30 cellular contexts compared by ENCODE assay signal in genomic region chr15:83170474-83171165, GRCh38. TPM values are rescaled to one million over a fixed set of nuclear protein-coding genes. Genes with fewer than 3 reads are reported as not detected.
DNase-seq lines count a peak whose midpoint lies in the region; ATAC-seq, FAIRE-seq and TF ChIP-seq lines count a peak whose summit lies in the region.
"Had no signal": no experiment of that assay in that cellular context is flagged by ENCODE, and none has a peak within 500 bp of the region (broad histone marks: within the 10 kb centered on the region; RNA-seq: fewer than 3 reads in every experiment).

No MANE protein-coding gene starts in this region.

- intact Hi-C loops in natural killer cell (cut with micrococcal nuclease), result no loop called here

- peak overlapping the region; percentile 44 for H3K27ac ChIP-seq in astrocyte (ENCODE audit: low read depth, low read length)
- H3K27ac ChIP-seq: ascending aorta, gastrocnemius medialis, hepatocyte, neutrophil, psoas muscle, SK-N-MC had no signal

- H3K79me2 ChIP-seq in astrocyte (ENCODE audit: insufficient read depth, low read length), result peaks cover 84% of the 10 kb centered on the region

- H3K9me3 ChIP-seq in astrocyte (ENCODE audit: insufficient read depth, low read depth, low read length), result no peaks in the 10 kb centered on the region
- H3K9me3 ChIP-seq: neutrophil had no signal

- H3K4me1 Mint-ChIP-seq in natural killer cell treated with Interleukin-12 subunit alpha and Interleukin-12 subunit beta and Interleukin-15 and Interleukin-18, amount 100 ng/mL, for 72 hours (ENCODE audit: low read depth in 2 of 2), result peaks cover 38 to 47% of the 10 kb centered on the region in 2 donors
- H3K4me1 Mint-ChIP-seq in natural killer cell, result peaks cover 10 to 17% of the 10 kb centered on the region in 2 donors
- H3K4me1 Mint-ChIP-seq in astrocyte (ENCODE audit: low read depth, unreplicated experiment), result peaks cover 5% of the 10 kb centered on the region
- H3K4me1 Mint-ChIP-seq: CD8-positive, alpha-beta memory T cell; memory B cell had no signal

- no peak for FAIRE-seq in astrocyte (lab: Jason Lieb, UNC)
- FAIRE-seq: H54 had no signal

- no peak for TF ChIP-seq CTCF in natural killer cell (IDR thresholded peaks at IDR 0.05)
- no peak for TF ChIP-seq CTCF in astrocyte (IDR thresholded peaks at IDR 0.05; ENCODE audit: insufficient read depth, low read depth, low read length)
- TF ChIP-seq CTCF in fibroblast of mammary gland (conservative IDR thresholded peaks at IDR 0.05; ENCODE audit: control insufficient read depth, insufficient read depth, low read depth, low read length), result no peak

- peak overlapping the region; percentile 61 for H3K4me2 ChIP-seq in astrocyte (ENCODE audit: low read length)
- H3K4me2 ChIP-seq: hepatocyte had no signal

- peaks cover 6% of the 10 kb centered on the region for H3K4me1 ChIP-seq in astrocyte (ENCODE audit: insufficient read depth, low read length)
- H3K4me1 ChIP-seq: ascending aorta, gastrocnemius medialis, psoas muscle had no signal

- H3K4me3 ChIP-seq in astrocyte (ENCODE audit: insufficient read depth, low read depth, low read length), result no peak overlapping the region
- H3K4me3 ChIP-seq in fibroblast of mammary gland (ENCODE audit: control insufficient read depth, low read depth, low read length), result no peak overlapping the region
- H3K4me3 ChIP-seq: ascending aorta, gastrocnemius medialis, hepatocyte, psoas muscle, SK-N-MC had no signal

- peaks cover 16% of the 10 kb centered on the region for H3K9me3 Mint-ChIP-seq in natural killer cell treated with Interleukin-12 subunit alpha and Interleukin-12 subunit beta and Interleukin-15 and Interleukin-18, amount 100 ng/mL, for 72 hours
- H3K9me3 Mint-ChIP-seq in natural killer cell (peaks cover 6 to 17% of the 10 kb centered on the region in 2 donors), astrocyte (ENCODE audit: unreplicated experiment) (no peaks in the 10 kb centered on the region)

- H3K27me3 ChIP-seq in astrocyte (ENCODE audit: insufficient read depth, low read length), result no peaks in the 10 kb centered on the region
- H3K27me3 ChIP-seq: ascending aorta, gastrocnemius medialis, hepatocyte, neutrophil had no signal

- no peaks in the 10 kb centered on the region for H3K36me3 ChIP-seq in astrocyte (ENCODE audit: insufficient read depth, low read length)
- H3K36me3 ChIP-seq: ascending aorta, gastrocnemius medialis, neutrophil had no signal

- H4K20me1 ChIP-seq in astrocyte (ENCODE audit: insufficient read depth, low read length), result peaks cover 70% of the 10 kb centered on the region

- no peak overlapping the region for H3K27ac Mint-ChIP-seq in natural killer cell treated with Interleukin-12 subunit alpha and Interleukin-12 subunit beta and Interleukin-15 and Interleukin-18, amount 100 ng/mL, for 72 hours
- H3K27ac Mint-ChIP-seq in natural killer cell, result no peak overlapping the region
- peak overlapping the region; percentile 20 for H3K27ac Mint-ChIP-seq in astrocyte (ENCODE audit: unreplicated experiment)
- H3K27ac Mint-ChIP-seq: activated CD4-positive, alpha-beta memory T cell treated with anti-CD3 and anti-CD28 coated beads, Interleukin-2, amount 10 ng/mL, durations not matched to agents 7 days and 5 days; activated naive CD4-positive, alpha-beta T cell treated with anti-CD3 and anti-CD28 coated beads, Interleukin-2, amount 50 U/mL, for 72 hours; CD8-positive, alpha-beta memory T cell; memory B cell; T-helper 1 cell treated with Interleukin-12 subunit alpha and Interleukin-12 subunit beta and Interleukin-4 antibody, amounts not matched to agents 30 μg/mL and 1 μg/mL, for 36 hours had no signal

- H3K27me3 Mint-ChIP-seq in natural killer cell treated with Interleukin-12 subunit alpha and Interleukin-12 subunit beta and Interleukin-15 and Interleukin-18, amount 100 ng/mL, for 72 hours, result no peaks in the 10 kb centered on the region
- no peaks in the 10 kb centered on the region for H3K27me3 Mint-ChIP-seq in natural killer cell (ENCODE audit: low read depth in 2 of 2)
- H3K27me3 Mint-ChIP-seq in astrocyte (ENCODE audit: low read depth, unreplicated experiment), result no peaks in the 10 kb centered on the region

- peak overlapping the region; percentile 2 for H3K4me3 Mint-ChIP-seq in natural killer cell treated with Interleukin-12 subunit alpha and Interleukin-12 subunit beta and Interleukin-15 and Interleukin-18, amount 100 ng/mL, for 72 hours
- H3K4me3 Mint-ChIP-seq in natural killer cell (no peak overlapping the region), astrocyte (ENCODE audit: unreplicated experiment) (no peak overlapping the region)
- H3K4me3 Mint-ChIP-seq: activated CD4-positive, alpha-beta memory T cell treated with anti-CD3 and anti-CD28 coated beads, Interleukin-2, amount 10 ng/mL, durations not matched to agents 7 days and 5 days; CD8-positive, alpha-beta memory T cell; memory B cell; T-helper 1 cell treated with Interleukin-12 subunit alpha and Interleukin-12 subunit beta and Interleukin-4 antibody, amounts not matched to agents 30 μg/mL and 1 μg/mL, for 36 hours had no signal

- peak overlapping the region; percentile 31 for H3K9ac ChIP-seq in astrocyte (ENCODE audit: low read length)

- DNase-seq in natural killer cell treated with Interleukin-12 subunit alpha and Interleukin-12 subunit beta and Interleukin-15 and Interleukin-18, amount 100 ng/mL, for 72 hours (ENCODE audit: low spot score), result no peak
- DNase-seq in natural killer cell (no peak), astrocyte (ENCODE audit: low read depth) (peak; percentile 68), fibroblast of mammary gland (ENCODE audit: low read depth) (peak; percentile 25), anterior cingulate cortex (lab: John Stamatoyannopoulos, UW) (no peak), iPS-NIHi11 (ENCODE audit: low spot score) (no peak), NCI-H2029 treated with DMSO at 0.1 percent for 48 hours (lab: John Stamatoyannopoulos, UW) (no peak)
- no peak for DNase-seq in stimulated activated CD4-positive, alpha-beta T cell treated with anti-CD3 and anti-CD28 coated beads, Interleukin-4, amount 100 ng/mL, for 1 hour
- DNase-seq: 8988T; activated CD4-positive, alpha-beta memory T cell treated with anti-CD3 and anti-CD28 coated beads, Interleukin-2, amount 10 ng/mL, durations not matched to agents 7 days and 5 days; activated CD4-positive, alpha-beta T cell treated with anti-CD3 and anti-CD28 coated beads for 1 hour; CD8-positive, alpha-beta memory T cell; DMS 273 treated with DMSO at 0.1 percent for 48 hours; gastrocnemius medialis; KBM-7; left colon; NCI-H1417 treated with DMSO at 0.1 percent for 48 hours; NCI-H2107; NCI-H446 treated with DMSO at 0.1 percent for 48 hours; psoas muscle; stimulated activated CD4-positive, alpha-beta T cell treated with anti-CD3 and anti-CD28 coated beads, Interleukin-15, amount 100 ng/mL, for 24 hours; stimulated activated naive CD4-positive, alpha-beta T cell had no signal

- no peak for ATAC-seq in natural killer cell treated with Interleukin-12 subunit alpha and Interleukin-12 subunit beta and Interleukin-15 and Interleukin-18, amount 100 ng/mL, for 72 hours
- ATAC-seq in natural killer cell, result no peak
- ATAC-seq: activated naive CD4-positive, alpha-beta T cell treated with anti-CD3 and anti-CD28 coated beads, Interleukin-2, amount 50 U/mL, for 72 hours; gastrocnemius medialis; left colon; psoas muscle had no signal

- H2AFZ ChIP-seq in astrocyte (ENCODE audit: low read depth, low read length), result no peak overlapping the region
- H2AFZ ChIP-seq: hepatocyte had no signal

- peaks cover 26% of the 10 kb centered on the region for H3K36me3 Mint-ChIP-seq in natural killer cell treated with Interleukin-12 subunit alpha and Interleukin-12 subunit beta and Interleukin-15 and Interleukin-18, amount 100 ng/mL, for 72 hours
- H3K36me3 Mint-ChIP-seq in natural killer cell (peaks cover 9% of the 10 kb centered on the region), astrocyte (ENCODE audit: low read depth, unreplicated experiment) (no peaks in the 10 kb centered on the region)
- H3K36me3 Mint-ChIP-seq: memory B cell had no signal

RNA-seq across cellular contexts. Expression of gene HDGFL3, which starts 37.0 kb away (rescaled TPM):
- 10 to 100 TPM; 83.1 to 94.7 TPM for total RNA-seq in natural killer cell treated with Interleukin-12 subunit alpha and Interleukin-12 subunit beta and Interleukin-15 and Interleukin-18, amount 100 ng/mL, for 72 hours
- total RNA-seq in natural killer cell (10 to 100 TPM; 13.0 to 25.3 (median 21.4) TPM), astrocyte (72.9 and 91.9 TPM in 2 replicates)

Comparison
In these comparisons a context has a peak if more than half of its experiments do, and no peak if none do; other contexts are left out.
1. DNase-seq: peak in astrocyte (single experiment) and fibroblast of mammary gland (single experiment); none in natural killer cell treated with Interleukin-12 subunit alpha and Interleukin-12 subunit beta and Interleukin-15 and Interleukin-18, amount 100 ng/mL, for 72 hours (single experiment), natural killer cell (single experiment), anterior cingulate cortex (0 of 58), stimulated activated CD4-positive, alpha-beta T cell treated with anti-CD3 and anti-CD28 coated beads, Interleukin-4, amount 100 ng/mL, for 1 hour (single experiment), iPS-NIHi11 (single experiment) and NCI-H2029 treated with DMSO at 0.1 percent for 48 hours (single experiment).